19 cellular contexts compared by ENCODE assay signal in genomic region chr1:1255078-1255477, GRCh38. TPM values are rescaled to one million over a fixed set of nuclear protein-coding genes. Genes with fewer than 3 reads are reported as not detected.
DNase-seq lines count a peak whose midpoint lies in the region; ATAC-seq, FAIRE-seq and TF ChIP-seq lines count a peak whose summit lies in the region.
"Had no signal": no experiment of that assay in that cellular context is flagged by ENCODE, and none has a peak within 500 bp of the region (broad histone marks: within the 10 kb centered on the region; RNA-seq: fewer than 3 reads in every experiment).

No MANE protein-coding gene starts in this region.

- BruUV-seq in Caco-2 (replicated peaks; lab: Mats Ljungman, UMichigan) = TSS peak; percentile 84
- TSS peak; percentile 90 for BruUV-seq in OCI-LY7 (replicated peaks; lab: Mats Ljungman, UMichigan)

- DNase-seq in Caco-2 (no peak), OCI-LY7 (ENCODE audit: low spot score) (no peak), T-helper 17 cell (no peak), kidney (peak; percentile 65), GF-D8 (lab: John Stamatoyannopoulos, UW) (no peak), NCI-H2081 treated with DMSO at 0.1 percent for 48 hours (lab: John Stamatoyannopoulos, UW) (no peak), SIG-M5 treated with dmso at 0.1 percent for 504 hours (lab: John Stamatoyannopoulos, UW; ENCODE audit: unreplicated experiment) (no peak)
- DNase-seq: ACHN, DMS 273 treated with DMSO at 0.1 percent for 48 hours, DND-41, KBM-7, NCI-H187, NCI-H226, NCI-H524 treated with DMSO at 0.1 percent for 48 hours, SHP77 treated with DMSO at 0.1 percent for 48 hours had no signal

- intact Hi-C loops in Caco-2 (cut with micrococcal nuclease; ENCODE audit: unreplicated experiment) (no loop called here), OCI-LY7 (cut with micrococcal nuclease; ENCODE audit: unreplicated experiment) (no loop called here), kidney (cut with DNase I) (no loop called here)

- no peaks in the 10 kb centered on the region for H4K20me1 ChIP-seq in OCI-LY7 (ENCODE audit: insufficient read depth, low read length)

- H3K4me3 ChIP-seq in Caco-2 (ENCODE audit: low read depth, low read length) = no peak overlapping the region
- no peak overlapping the region for H3K4me3 ChIP-seq in OCI-LY7 (ENCODE audit: low read depth, low read length, poor library complexity, severe bottlenecking)
- H3K4me3 ChIP-seq in kidney (ENCODE audit: low read length in 2 of 2) = no peak overlapping the region
- H3K4me3 ChIP-seq: HAP-1 had no signal

- no peak overlapping the region for H3K9ac ChIP-seq in kidney (ENCODE audit: low read length in 2 of 2)

- no peak overlapping the region for H3K4me3 Mint-ChIP-seq in Caco-2 (ENCODE audit: unreplicated experiment)
- H3K4me3 Mint-ChIP-seq in T-helper 17 cell = no peak overlapping the region
- H3K4me3 Mint-ChIP-seq: CD14-positive monocyte; T-helper 1 cell treated with Interleukin-12 subunit alpha and Interleukin-12 subunit beta and Interleukin-4 antibody, amounts not matched to agents 30 μg/mL and 1 μg/mL, for 36 hours had no signal

- H3K9me2 ChIP-seq in OCI-LY7 (ENCODE audit: insufficient read depth, low read length) = no peaks in the 10 kb centered on the region

- no peaks in the 10 kb centered on the region for H3K9me3 Mint-ChIP-seq in Caco-2 (ENCODE audit: unreplicated experiment)
- H3K9me3 Mint-ChIP-seq: T-helper 1 cell treated with Interleukin-12 subunit alpha and Interleukin-12 subunit beta and Interleukin-4 antibody, amounts not matched to agents 30 μg/mL and 1 μg/mL, for 36 hours had no signal

- H3K27me3 Mint-ChIP-seq in Caco-2 (ENCODE audit: insufficient read depth, unreplicated experiment) (no peaks in the 10 kb centered on the region), T-helper 17 cell (no peaks in the 10 kb centered on the region)

- H3K36me3 Mint-ChIP-seq in Caco-2 (ENCODE audit: insufficient read depth, unreplicated experiment) (peaks cover 70% of the 10 kb centered on the region), T-helper 17 cell (ENCODE audit: low read depth) (no peaks in the 10 kb centered on the region)

- POLR2A ChIA-PET in Caco-2 (lab: Charles Lee) (no interaction called here), OCI-LY7 (lab: Charles Lee) (interaction anchor here (0.6 kb wide), 1 partner anchor 129 kb away, joined by 4 read pairs; no protein-coding TSS in a partner anchor)

- no peak overlapping the region for H3K4me2 ChIP-seq in OCI-LY7 (ENCODE audit: low read length)

- no peaks in the 10 kb centered on the region for H3K79me2 ChIP-seq in OCI-LY7 (ENCODE audit: insufficient read depth, low read depth, low read length)

- H3K4me1 ChIP-seq in Caco-2 (no peaks in the 10 kb centered on the region), OCI-LY7 (ENCODE audit: insufficient read depth, low read length, poor library complexity, severe bottlenecking) (peaks cover 9% of the 10 kb centered on the region), kidney (ENCODE audit: control insufficient read depth in 1 of 2, insufficient read depth in 1 of 2, low read depth in 1 of 2, low read length in 2 of 2) (peaks cover 0 to 4% of the 10 kb centered on the region in 2 donors)
- H3K4me1 ChIP-seq: HAP-1 had no signal

- peaks cover 1% of the 10 kb centered on the region; the same call in 1 of the 2 replicates for H3K36me3 ChIP-seq in Caco-2 (ENCODE audit: control insufficient read depth, insufficient read depth, low read length)
- peaks cover 71% of the 10 kb centered on the region for H3K36me3 ChIP-seq in OCI-LY7 (ENCODE audit: insufficient read depth, low read length)
- H3K36me3 ChIP-seq in kidney (ENCODE audit: control insufficient read depth in 1 of 2, insufficient read depth in 2 of 2, low read length in 2 of 2) = peaks cover 9% of the 10 kb centered on the region in 2 donors

- no peak for TF ChIP-seq CTCF in Caco-2 (IDR thresholded peaks at IDR 0.05; ENCODE audit: insufficient read depth in 1 of 2, low read depth in 1 of 2, low read length in 1 of 2, severe bottlenecking in 1 of 2, unreplicated experiment in 1 of 2)
- no peak for TF ChIP-seq CTCF in OCI-LY7 (conservative IDR thresholded peaks at IDR 0.05; ENCODE audit: low read length)
- TF ChIP-seq CTCF in kidney (IDR thresholded peaks at IDR 0.05; ENCODE audit: borderline replicate concordance, extremely low read depth, insufficient read depth) = no peak

- no peaks in the 10 kb centered on the region for H3K27me3 ChIP-seq in Caco-2 (replicated peaks; ENCODE audit: control insufficient read depth, insufficient read depth, low read length)

- H3K4me1 Mint-ChIP-seq in Caco-2 (ENCODE audit: low read depth, unreplicated experiment) (no peaks in the 10 kb centered on the region), T-helper 17 cell (peaks cover 21% of the 10 kb centered on the region)

- no peaks in the 10 kb centered on the region for H3K9me3 ChIP-seq in Caco-2
- H3K9me3 ChIP-seq in OCI-LY7 (ENCODE audit: low read length) = no peaks in the 10 kb centered on the region
- no peaks in the 10 kb centered on the region for H3K9me3 ChIP-seq in T-helper 17 cell (ENCODE audit: control insufficient read depth, low read length, poor library complexity, severe bottlenecking)
- H3K9me3 ChIP-seq in kidney (ENCODE audit: control insufficient read depth in 1 of 2, low read length in 2 of 2) = no peaks in the 10 kb centered on the region
- H3K9me3 ChIP-seq: HAP-1 had no signal

- no peak for FAIRE-seq in kidney (lab: Jason Lieb, UNC)
- FAIRE-seq: RCC 7860 had no signal

- no peak for ATAC-seq in T-helper 17 cell

- H2AFZ ChIP-seq in OCI-LY7 (ENCODE audit: low read length) = no peak overlapping the region

- H3K27ac ChIP-seq in OCI-LY7 (ENCODE audit: low read depth, low read length, poor library complexity, severe bottlenecking) (no peak overlapping the region), kidney (ENCODE audit: low read depth in 2 of 2, low read length in 2 of 2) (no peak overlapping the region)

- CTCF ChIA-PET in Caco-2 (lab: Charles Lee) (interaction anchor here (0.7 kb wide), 1 partner anchor 10 kb away, joined by 3 read pairs; no protein-coding TSS in a partner anchor), OCI-LY7 (lab: Charles Lee; ENCODE audit: unreplicated experiment) (no interaction called here)

- H3K27ac Mint-ChIP-seq in Caco-2 (ENCODE audit: unreplicated experiment) (no peak overlapping the region), T-helper 17 cell (peak overlapping the region; percentile 61)
- H3K27ac Mint-ChIP-seq: T-helper 1 cell treated with Interleukin-12 subunit alpha and Interleukin-12 subunit beta and Interleukin-4 antibody, amounts not matched to agents 30 μg/mL and 1 μg/mL, for 36 hours had no signal

RNA-seq across cellular contexts. Expression of gene C1QTNF12, which starts 8.6 kb away (rescaled TPM):
- total RNA-seq in Caco-2 (2022) (3.4 and 3.7 TPM in 2 replicates), OCI-LY7 (2022) (6.1 and 7.0 TPM in 2 replicates), T-helper 17 cell (1 to 10 TPM in 1 of 2 donors, under 1 TPM in 1; 0.91 to 2.0 TPM), kidney (3.1 TPM)
- total RNA-seq in OCI-LY7 (2014; rRNA removed; shearing (Covaris generic)) = 0.49 and 1.8 TPM in 2 replicates
- polyA plus RNA-seq in kidney (ENCODE audit: insufficient read depth, low read depth, low replicate concordance) = 9.9 TPM
- polyA plus RNA-seq: CD14-positive monocyte had no signal

RNA-seq across cellular contexts. Expression of gene UBE2J2, which starts 18.6 kb away (rescaled TPM):
- 57.2 and 62.7 TPM in 2 replicates for total RNA-seq in Caco-2 (2022)
- total RNA-seq in OCI-LY7 (2014; rRNA removed; shearing (Covaris generic)) = 61.6 and 69.2 TPM in 2 replicates
- total RNA-seq in OCI-LY7 (2022) = 87.0 and 88.7 TPM in 2 replicates
- total RNA-seq in T-helper 17 cell = 10 to 100 TPM; 50.6 to 57.7 TPM
- total RNA-seq in kidney = 56.6 TPM
- polyA plus RNA-seq in kidney (ENCODE audit: insufficient read depth, low read depth, low replicate concordance) = 57.4 TPM

RNA-seq across cellular contexts. Expression of gene B3GALT6, which starts 23.0 kb away (rescaled TPM):
- total RNA-seq in Caco-2 (2022) = 24.8 and 25.3 TPM in 2 replicates
- 36.2 and 37.7 TPM in 2 replicates for total RNA-seq in OCI-LY7 (2014; rRNA removed; shearing (Covaris generic))
- 25.0 and 27.1 TPM in 2 replicates for total RNA-seq in OCI-LY7 (2022)
- 1 to 10 TPM; 8.4 to 9.4 TPM for total RNA-seq in T-helper 17 cell
- total RNA-seq in kidney = 20.3 TPM
- 13.7 TPM for polyA plus RNA-seq in kidney (ENCODE audit: insufficient read depth, low read depth, low replicate concordance)

RNA-seq across cellular contexts. Expression of gene SDF4, which starts 23.3 kb away (rescaled TPM):
- total RNA-seq in Caco-2 (2022) (138 and 140 TPM in 2 replicates), OCI-LY7 (2022) (82.8 and 85.7 TPM in 2 replicates), T-helper 17 cell (100 to 1,000 TPM; 129 to 146 TPM), kidney (160 TPM)
- 44.2 and 47.7 TPM in 2 replicates for total RNA-seq in OCI-LY7 (2014; rRNA removed; shearing (Covaris generic))
- polyA plus RNA-seq in kidney (ENCODE audit: insufficient read depth, low read depth, low replicate concordance) = 143 TPM

RNA-seq across cellular contexts. Expression of gene SCNN1D, which starts 25.2 kb away (rescaled TPM):
- 1.0 and 2.8 TPM in 2 replicates for total RNA-seq in Caco-2 (2022)
- 3.9 and 6.2 TPM in 2 replicates for total RNA-seq in OCI-LY7 (2014; rRNA removed; shearing (Covaris generic))
- total RNA-seq in OCI-LY7 (2022) = 11.3 and 12.7 TPM in 2 replicates
- total RNA-seq in T-helper 17 cell = 1 to 10 TPM; 4.6 to 8.0 TPM
- 4.6 TPM for total RNA-seq in kidney
- 4.6 TPM for polyA plus RNA-seq in kidney (ENCODE audit: insufficient read depth, low read depth, low replicate concordance)
- polyA plus RNA-seq: CD14-positive monocyte had no signal
